Comparison of ENCODE assay signal across 1 cellular context in genomic region chr9:11063263-11063662, GRCh38.
TF ChIP-seq lines count a peak whose summit lies in the region.

No MANE protein-coding gene starts in this region.

TF ChIP-seq in GM23338, 12 proteins besides CTCF, POLR2A, EP300 and RAD21 (continued from another document):
- TF ChIP-seq ZNF462 (CRISPR knock-in tag; IDR thresholded peaks at IDR 0.05) (0 out of 2 replicates have a peak, but pooled peaks have one; percentile 22), STAT1 (IDR thresholded peaks at IDR 0.05; ENCODE audit: unreplicated experiment) (no peak), CREB1 (CRISPR knock-in tag; IDR thresholded peaks at IDR 0.05; ENCODE audit: low read depth) (no peak), NANOG (IDR thresholded peaks at IDR 0.05; ENCODE audit: borderline replicate concordance) (no peak), EZH2 (IDR thresholded peaks at IDR 0.05; ENCODE audit: low read depth, unreplicated experiment) (no peak), JUNB (IDR thresholded peaks at IDR 0.05; ENCODE audit: unreplicated experiment) (no peak)
- TF ChIP-seq, protein P1, sequence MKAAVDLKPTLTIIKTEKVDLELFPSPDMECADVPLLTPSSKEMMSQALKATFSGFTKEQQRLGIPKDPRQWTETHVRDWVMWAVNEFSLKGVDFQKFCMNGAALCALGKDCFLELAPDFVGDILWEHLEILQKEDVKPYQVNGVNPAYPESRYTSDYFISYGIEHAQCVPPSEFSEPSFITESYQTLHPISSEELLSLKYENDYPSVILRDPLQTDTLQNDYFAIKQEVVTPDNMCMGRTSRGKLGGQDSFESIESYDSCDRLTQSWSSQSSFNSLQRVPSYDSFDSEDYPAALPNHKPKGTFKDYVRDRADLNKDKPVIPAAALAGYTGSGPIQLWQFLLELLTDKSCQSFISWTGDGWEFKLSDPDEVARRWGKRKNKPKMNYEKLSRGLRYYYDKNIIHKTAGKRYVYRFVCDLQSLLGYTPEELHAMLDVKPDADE (IDR thresholded peaks at IDR 0.05): no peak
TF ChIP-seq in GM23338: peak in this region for 1.
